ENCODE assay signal across 1 cellular context in genomic region chr1:87331319-87332269, GRCh38.
TF ChIP-seq lines count a peak whose summit lies in the region.

No MANE protein-coding gene starts in this region.

TF ChIP-seq in K562, 482 proteins besides CTCF, POLR2A, EP300 and RAD21 (continued from another document):
- TF ChIP-seq CREB1 (IDR thresholded peaks at IDR 0.05) (peak; percentile 19; the same call in 1 of the 2 replicates), CREB1 (CRISPR knock-in tag; IDR thresholded peaks at IDR 0.05) (no peak)
TF ChIP-seq in K562: peak in this region for 27.
